Comparison of ENCODE assay signal across 8 cellular contexts in genomic region chr18:11518788-11519685, GRCh38.
DNase-seq lines count a peak whose midpoint lies in the region; ATAC-seq, FAIRE-seq and TF ChIP-seq lines count a peak whose summit lies in the region.

No MANE protein-coding gene starts in this region.

- H3K9me3 Mint-ChIP-seq in MCF 10A (ENCODE audit: unreplicated experiment), result no peaks in the 10 kb centered on the region

- no peak overlapping the region for H3K27ac ChIP-seq in breast epithelium
- no peak overlapping the region for H3K27ac ChIP-seq in pancreas

- no TSS peak for BruUV-seq in MCF 10A (replicated peaks; lab: Mats Ljungman, UMichigan)

- H3K4me3 ChIP-seq in breast epithelium (no peak overlapping the region), H7 (ENCODE audit: insufficient read depth, low read depth, low read length) (no peak overlapping the region), MG63 (no peak overlapping the region), pancreas (no peak overlapping the region)

- H3K4me1 ChIP-seq in breast epithelium (no peaks in the 10 kb centered on the region), pancreas (no peaks in the 10 kb centered on the region)

- no peak for TF ChIP-seq POLR2A in breast epithelium (IDR thresholded peaks at IDR 0.05)
- TF ChIP-seq POLR2A in erythroblast (IDR thresholded peaks at IDR 0.05; ENCODE audit: low read length), result no peak

- no peak overlapping the region for H3K4me3 Mint-ChIP-seq in MCF 10A (ENCODE audit: unreplicated experiment)

- FAIRE-seq in pancreas (lab: Jason Lieb, UNC), result no peak

- 41 to 44% methylated on average over 24 of the region's 24 CpGs for WGBS in pancreas, 2 donors

- H3K27me3 ChIP-seq in breast epithelium (no peaks in the 10 kb centered on the region), H7 (ENCODE audit: control insufficient read depth, insufficient read depth, low read length) (no peaks in the 10 kb centered on the region), MG63 (no peaks in the 10 kb centered on the region), pancreas (no peaks in the 10 kb centered on the region)

- POLR2A ChIA-PET in MCF 10A (lab: Yijun Ruan, JAX), result interaction anchor here (0.5 kb wide), 1 partner anchor 1121 kb away, joined by 4 read pairs; no protein-coding TSS in a partner anchor

- H3K36me3 ChIP-seq in breast epithelium (no peaks in the 10 kb centered on the region), H7 (replicated peaks; ENCODE audit: control insufficient read depth, insufficient read depth, low read length) (no peaks in the 10 kb centered on the region), MG63 (no peaks in the 10 kb centered on the region), pancreas (no peaks in the 10 kb centered on the region)

- DNase-seq in MCF 10A (ENCODE audit: unreplicated experiment), result peak; percentile 67
- DNase-seq in breast epithelium (ENCODE audit: low spot score in 2 of 2), result no peak
- peak; percentile 82 for DNase-seq in H7
- peak; percentile 50 for DNase-seq in MG63
- peak; percentile 1 for DNase-seq in T follicular helper cell (ENCODE audit: low read depth)
- peak; percentile 65 to 73 for DNase-seq in erythroblast (lab: John Stamatoyannopoulos, UW)
- peak; percentile 13 to 74 (median 50) for DNase-seq in pancreas

- CTCF ChIA-PET in MCF 10A (lab: Yijun Ruan, JAX), result interaction anchor here (0.6 to 4.2 kb wide), 19 partner anchors 8 to 996 kb away, joined by 3 to 41 read pairs (median 5); no protein-coding TSS in a partner anchor

- peaks cover 15% of the 10 kb centered on the region for H3K4me1 Mint-ChIP-seq in MCF 10A (ENCODE audit: insufficient read depth, unreplicated experiment)

- H3K27me3 Mint-ChIP-seq in MCF 10A (ENCODE audit: insufficient read depth, unreplicated experiment), result peaks cover 17% of the 10 kb centered on the region

- H3K27ac Mint-ChIP-seq in MCF 10A (ENCODE audit: low read depth, unreplicated experiment), result no peak overlapping the region

- peak; percentile 60 for TF ChIP-seq CTCF in MCF 10A (IDR thresholded peaks at IDR 0.05; ENCODE audit: unreplicated experiment)
- peak in 1 of 3 donors; percentile 17 for TF ChIP-seq CTCF in breast epithelium (IDR thresholded peaks at IDR 0.05)
- TF ChIP-seq CTCF in pancreas (IDR thresholded peaks at IDR 0.05), result peak; percentile 20 to 62 (median 40)

- ATAC-seq in pancreas (peak; percentile 50 to 90 (median 69)), HG03280 (IDR thresholded peaks at IDR 0.05; ENCODE audit: unreplicated experiment) (no peak)

- H3K9me3 ChIP-seq in breast epithelium (no peaks in the 10 kb centered on the region), MG63 (no peaks in the 10 kb centered on the region), pancreas (no peaks in the 10 kb centered on the region)

- H3K36me3 Mint-ChIP-seq in MCF 10A (ENCODE audit: insufficient read depth, unreplicated experiment), result no peaks in the 10 kb centered on the region

- intact Hi-C loops in MCF 10A (cut with micrococcal nuclease) (loop anchor here (10.0 kb wide), 1 partner anchor 134 kb away; no protein-coding TSS in a partner anchor), breast epithelium (cut with DNase I; ENCODE audit: low total_unique reads) (no loop called here), pancreas (cut with DNase I) (no loop called here)

Comparison
In these comparisons a context has a peak if more than half of its experiments do, and no peak if none do; other contexts are left out.
1. DNase-seq: peak in MCF 10A (single experiment), H7 (single experiment), MG63 (single experiment), T follicular helper cell (single experiment), erythroblast (2 of 2) and pancreas (6 of 6); none in breast epithelium (0 of 2).